Comparison of ENCODE assay signal across 1 cellular context in genomic region chr12:68264175-68264863, GRCh38.
TF ChIP-seq lines count a peak whose summit lies in the region.

No MANE protein-coding gene starts in this region.

TF ChIP-seq in SK-N-SH, 30 proteins besides CTCF, POLR2A, EP300 and RAD21 (continued from another document):
- TF ChIP-seq IRF3 (IDR thresholded peaks at IDR 0.05; ENCODE audit: low read depth, low read length) = no peak
- TF ChIP-seq NFIC (IDR thresholded peaks at IDR 0.05; ENCODE audit: borderline replicate concordance) = no peak
- no peak for TF ChIP-seq SMC3 (IDR thresholded peaks at IDR 0.05; ENCODE audit: low read depth, low read length)
- TF ChIP-seq POLR2AphosphoS5 (IDR thresholded peaks at IDR 0.05; ENCODE audit: low read depth, low read length) = no peak
- no peak for TF ChIP-seq TEAD4 (IDR thresholded peaks at IDR 0.05; ENCODE audit: borderline replicate concordance, insufficient read depth)
- no peak for TF ChIP-seq FOXM1 (IDR thresholded peaks at IDR 0.05; ENCODE audit: low read depth)
- TF ChIP-seq JUND (IDR thresholded peaks at IDR 0.05) = no peak
- no peak for TF ChIP-seq YY1 (IDR thresholded peaks at IDR 0.05; ENCODE audit: low read depth)
- TF ChIP-seq FOXJ3 (CRISPR knock-in tag; IDR thresholded peaks at IDR 0.05) = no peak
